ENCODE assay signal across 19 cellular contexts in genomic region chr5:99000221-99000620, GRCh38.
DNase-seq lines count a peak whose midpoint lies in the region; ATAC-seq, FAIRE-seq and TF ChIP-seq lines count a peak whose summit lies in the region.
"Had no signal": no experiment of that assay in that cellular context is flagged by ENCODE, and none has a peak within 500 bp of the region (broad histone marks: within the 10 kb centered on the region; RNA-seq: fewer than 3 reads in every experiment).

No MANE protein-coding gene starts in this region.

- H3K4ac ChIP-seq in trophoblast cell (ENCODE audit: low read depth, low read length), result no peak overlapping the region

- 45% methylated on average over 3 of the region's 3 CpGs for WGBS in K562 (ENCODE audit: insufficient coverage, low coverage, missing lambda C conversion rate)
- no CpG with 5 or more reads among the region's 3 CpGs for WGBS in trophoblast cell (ENCODE audit: extremely low coverage, insufficient coverage, insufficient read length)

- H2AFZ ChIP-seq in K562 (ENCODE audit: low read depth, low read length) (peak overlapping the region; percentile 5; the same call in 1 of the 2 replicates), trophoblast cell (ENCODE audit: insufficient read depth, low read length, poor library complexity) (no peak overlapping the region)
- H2AFZ ChIP-seq: GM23338 had no signal

- H4K12ac ChIP-seq in trophoblast cell (ENCODE audit: low read depth, low read length), result no peak overlapping the region

- no peak overlapping the region for H3K27ac ChIP-seq in K562 (ENCODE audit: extremely low read depth, low read depth, low read length)
- no peak overlapping the region for H3K27ac ChIP-seq in trophoblast cell (ENCODE audit: low read depth, low read length)
- H3K27ac ChIP-seq: A549 had no signal

- no peak overlapping the region for H2BK120ac ChIP-seq in trophoblast cell (ENCODE audit: insufficient read depth, low read length, poor library complexity)

- H3K79me2 ChIP-seq in K562 (ENCODE audit: control insufficient read depth, insufficient read depth, low read length) (no peaks in the 10 kb centered on the region), trophoblast cell (ENCODE audit: control insufficient read depth, insufficient read depth, low read length, poor library complexity) (no peaks in the 10 kb centered on the region)

- no peaks in the 10 kb centered on the region for H3K9me1 ChIP-seq in K562 (ENCODE audit: control insufficient read depth, insufficient read depth, low read length)

- ATAC-seq in K562 (no peak), GM21390 (IDR thresholded peaks at IDR 0.05; ENCODE audit: unreplicated experiment) (no peak)
- ATAC-seq: A549, GM23338 had no signal

- peak; percentile 38 for FAIRE-seq in GM18507 (lab: Jason Lieb, UNC)
- peak; percentile 6 for FAIRE-seq in K562 (lab: Jason Lieb, UNC)
- FAIRE-seq: A549, GM12891 had no signal

- H3K36me3 Mint-ChIP-seq in activated T-helper 1 cell treated with anti-CD3 and anti-CD28 coated beads, Interleukin-12 subunit alpha, Interleukin-12 subunit beta, Interleukin-2, Interleukin-4 antibody, amounts not matched to agents 30 ng/mL and 10 ng/mL and 1 ng/mL, durations not matched to agents 14 hours and 24 hours and 36 hours (ENCODE audit: low read depth), result no peaks in the 10 kb centered on the region
- H3K36me3 Mint-ChIP-seq: CD4-positive, alpha-beta memory T cell had no signal

- H3K9me3 ChIP-seq in K562 (replicated peaks; ENCODE audit: control insufficient read depth, insufficient read depth, low read depth, low read length) (no peaks in the 10 kb centered on the region), trophoblast cell (ENCODE audit: insufficient read depth, low read depth, low read length) (no peaks in the 10 kb centered on the region)
- H3K9me3 ChIP-seq: A549, Caco-2 had no signal

- TF ChIP-seq POLR2A in K562 (conservative IDR thresholded peaks at IDR 0.05), result no peak

- no peaks in the 10 kb centered on the region for H4K20me1 ChIP-seq in K562 (replicated peaks; ENCODE audit: control insufficient read depth, insufficient read depth, low read length)

- H2AK5ac ChIP-seq in trophoblast cell (ENCODE audit: low read length), result no peak overlapping the region

- H3K9me3 Mint-ChIP-seq in activated T-helper 1 cell treated with anti-CD3 and anti-CD28 coated beads, Interleukin-12 subunit alpha, Interleukin-12 subunit beta, Interleukin-2, Interleukin-4 antibody, amounts not matched to agents 30 ng/mL and 10 ng/mL and 1 ng/mL, durations not matched to agents 14 hours and 24 hours and 36 hours, result no peaks in the 10 kb centered on the region
- H3K9me3 Mint-ChIP-seq: CD4-positive, alpha-beta memory T cell; GM23338 had no signal

- H3K27ac Mint-ChIP-seq in activated T-helper 1 cell treated with anti-CD3 and anti-CD28 coated beads, Interleukin-12 subunit alpha, Interleukin-12 subunit beta, Interleukin-2, Interleukin-4 antibody, amounts not matched to agents 30 ng/mL and 10 ng/mL and 1 ng/mL, durations not matched to agents 14 hours and 24 hours and 36 hours, result no peak overlapping the region
- H3K27ac Mint-ChIP-seq: CD4-positive, alpha-beta memory T cell; GM23338 had no signal

- H3K4me1 ChIP-seq in K562 (replicated peaks in 1 of 2; ENCODE audit: control insufficient read depth in 2 of 2, insufficient read depth in 2 of 2, low read length in 2 of 2) (no peaks in the 10 kb centered on the region), trophoblast cell (ENCODE audit: control insufficient read depth in 1 of 2, insufficient read depth in 2 of 2, low read length in 2 of 2) (no peaks in the 10 kb centered on the region)
- H3K4me1 ChIP-seq: A549 had no signal

- no peak for TF ChIP-seq EP300 in K562 (IDR thresholded peaks at IDR 0.05; ENCODE audit: low read length)

- CTCF ChIA-PET in K562 (lab: Yijun Ruan, JAX; ENCODE audit: low intra/inter-chr PET ratio), result interaction anchor here (0.7 kb wide), 1 partner anchor 1134 kb away, joined by 4 read pairs; no protein-coding TSS in a partner anchor

- H3K4me3 Mint-ChIP-seq in activated T-helper 1 cell treated with anti-CD3 and anti-CD28 coated beads, Interleukin-12 subunit alpha, Interleukin-12 subunit beta, Interleukin-2, Interleukin-4 antibody, amounts not matched to agents 30 ng/mL and 10 ng/mL and 1 ng/mL, durations not matched to agents 14 hours and 24 hours and 36 hours, result no peak overlapping the region
- H3K4me3 Mint-ChIP-seq: CD4-positive, alpha-beta memory T cell; GM23338 had no signal

- no peak overlapping the region for H3K14ac ChIP-seq in trophoblast cell (ENCODE audit: low read length)

- peaks cover 6% of the 10 kb centered on the region for H3K27me3 Mint-ChIP-seq in activated T-helper 1 cell treated with anti-CD3 and anti-CD28 coated beads, Interleukin-12 subunit alpha, Interleukin-12 subunit beta, Interleukin-2, Interleukin-4 antibody, amounts not matched to agents 30 ng/mL and 10 ng/mL and 1 ng/mL, durations not matched to agents 14 hours and 24 hours and 36 hours (ENCODE audit: insufficient read depth)
- H3K27me3 Mint-ChIP-seq: CD4-positive, alpha-beta memory T cell had no signal

- H3K9ac ChIP-seq in K562 (ENCODE audit: insufficient read depth in 1 of 2, low read depth in 2 of 2, low read length in 2 of 2), result no peak overlapping the region
- no peak overlapping the region for H3K9ac ChIP-seq in trophoblast cell (ENCODE audit: low read length)

- intact Hi-C loops in K562 (cut with micrococcal nuclease), result no loop called here
- intact Hi-C loops in activated T-helper 1 cell treated with anti-CD3 and anti-CD28 coated beads, Interleukin-12 subunit alpha, Interleukin-12 subunit beta, Interleukin-2, Interleukin-4 antibody, amounts not matched to agents 30 ng/mL and 10 ng/mL and 1 ng/mL, durations not matched to agents 14 hours and 24 hours and 36 hours (cut with micrococcal nuclease), result no loop called here

- no peak overlapping the region for H3K23ac ChIP-seq in trophoblast cell (ENCODE audit: low read length)

- H4K91ac ChIP-seq in trophoblast cell (ENCODE audit: low read depth, low read length), result no peak overlapping the region

- H3K36me3 ChIP-seq in K562 (ENCODE audit: control insufficient read depth, insufficient read depth, low read length) (no peaks in the 10 kb centered on the region), trophoblast cell (ENCODE audit: control insufficient read depth in 1 of 2, insufficient read depth in 2 of 2, low read length in 2 of 2) (no peaks in the 10 kb centered on the region)

- H3K4me1 Mint-ChIP-seq in activated T-helper 1 cell treated with anti-CD3 and anti-CD28 coated beads, Interleukin-12 subunit alpha, Interleukin-12 subunit beta, Interleukin-2, Interleukin-4 antibody, amounts not matched to agents 30 ng/mL and 10 ng/mL and 1 ng/mL, durations not matched to agents 14 hours and 24 hours and 36 hours (ENCODE audit: low read depth), result peaks cover 17% of the 10 kb centered on the region

- no peak overlapping the region for H3K18ac ChIP-seq in trophoblast cell (ENCODE audit: low read length)

- H2BK12ac ChIP-seq in trophoblast cell (ENCODE audit: low read length), result no peak overlapping the region

- H2BK5ac ChIP-seq in trophoblast cell (ENCODE audit: low read depth, low read length, poor library complexity), result no peak overlapping the region

- BruUV-seq in K562 (replicated peaks; lab: Mats Ljungman, UMichigan), result no TSS peak

- TF ChIP-seq RAD21 in K562 (CRISPR knock-in tag; conservative IDR thresholded peaks at IDR 0.05 in 1 of 2, IDR thresholded peaks at IDR 0.05 in 1 of 2), result no peak

- no peak for DNase-seq in GM18507 (ENCODE audit: extremely low spot score, insufficient read length, low read depth)
- no peak for DNase-seq in K562 (ENCODE audit: extremely low read depth in 1 of 4, low spot score in 3 of 4)
- peak; percentile 69 to 95 for DNase-seq in trophoblast cell
- DNase-seq in NCI-H1048 (lab: John Stamatoyannopoulos, UW), result no peak
- DNase-seq in GM19240 (ENCODE audit: insufficient read length, low spot score), result no peak
- DNase-seq in activated T-helper 1 cell treated with anti-CD3 and anti-CD28 coated beads, Interleukin-12 subunit alpha, Interleukin-12 subunit beta, Interleukin-2, Interleukin-4 antibody, amounts not matched to agents 30 ng/mL and 10 ng/mL and 1 ng/mL, durations not matched to agents 14 hours and 24 hours and 36 hours (ENCODE audit: low spot score), result no peak
- DNase-seq: 8988T; ACHN; C1 segment of cervical spinal cord; Caco-2; CD4-positive, alpha-beta memory T cell; DMS 273 treated with DMSO at 0.1 percent for 48 hours; DMS79; GDM1; H7 had no signal

- POLR2A ChIA-PET in K562 (lab: Yijun Ruan, JAX), result no interaction called here

- peaks cover 2% of the 10 kb centered on the region for H3K79me1 ChIP-seq in trophoblast cell (ENCODE audit: low read length)

- H3K4me2 ChIP-seq in K562 (ENCODE audit: insufficient read depth, low read length) (no peak overlapping the region), trophoblast cell (ENCODE audit: low read length) (no peak overlapping the region)
- H3K4me2 ChIP-seq: A549, GM23338 had no signal

- H3K4me3 ChIP-seq in K562 (no peak overlapping the region), trophoblast cell (ENCODE audit: low read depth, low read length) (no peak overlapping the region)
- H3K4me3 ChIP-seq: A549, GM23338 had no signal

- no peak for TF ChIP-seq CTCF in K562 (IDR thresholded peaks at IDR 0.05 in 2 of 3, conservative IDR thresholded peaks at IDR 0.05 in 1 of 3; ENCODE audit: insufficient read depth in 2 of 3, low read depth in 1 of 3, low read length in 3 of 3)

- in situ Hi-C loops in K562 (cut with MboI), result no loop called here

- H3K27me3 ChIP-seq in K562 (ENCODE audit: control insufficient read depth in 2 of 2, insufficient read depth in 2 of 2, low read length in 2 of 2) (no peaks in the 10 kb centered on the region), trophoblast cell (ENCODE audit: insufficient read depth, low read length) (no peaks in the 10 kb centered on the region)

- H4K8ac ChIP-seq in trophoblast cell (ENCODE audit: low read depth, low read length), result no peak overlapping the region

TF ChIP-seq in K562, 482 proteins besides CTCF, POLR2A, EP300 and RAD21 (continues in another document):
- TF ChIP-seq MEF2D (tag; conservative IDR thresholded peaks at IDR 0.05; ENCODE audit: low read depth) (no peak), TCFL5 (CRISPR knock-in tag; conservative IDR thresholded peaks at IDR 0.05) (no peak), DDX20 (tag; IDR thresholded peaks at IDR 0.05; ENCODE audit: low read depth) (no peak)
- TF ChIP-seq, protein P1, sequence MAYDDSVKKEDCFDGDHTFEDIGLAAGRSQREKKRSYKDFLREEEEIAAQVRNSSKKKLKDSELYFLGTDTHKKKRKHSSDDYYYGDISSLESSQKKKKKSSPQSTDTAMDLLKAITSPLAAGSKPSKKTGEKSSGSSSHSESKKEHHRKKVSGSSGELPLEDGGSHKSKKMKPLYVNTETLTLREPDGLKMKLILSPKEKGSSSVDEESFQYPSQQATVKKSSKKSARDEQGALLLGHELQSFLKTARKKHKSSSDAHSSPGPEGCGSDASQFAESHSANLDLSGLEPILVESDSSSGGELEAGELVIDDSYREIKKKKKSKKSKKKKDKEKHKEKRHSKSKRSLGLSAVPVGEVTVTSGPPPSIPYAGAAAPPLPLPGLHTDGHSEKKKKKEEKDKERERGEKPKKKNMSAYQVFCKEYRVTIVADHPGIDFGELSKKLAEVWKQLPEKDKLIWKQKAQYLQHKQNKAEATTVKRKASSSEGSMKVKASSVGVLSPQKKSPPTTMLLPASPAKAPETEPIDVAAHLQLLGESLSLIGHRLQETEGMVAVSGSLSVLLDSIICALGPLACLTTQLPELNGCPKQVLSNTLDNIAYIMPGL (CRISPR knock-in tag; IDR thresholded peaks at IDR 0.05), result no peak

Comparison
In these comparisons a context has a peak if more than half of its experiments do, and no peak if none do; other contexts are left out.
1. DNase-seq: peak in trophoblast cell (2 of 2); none in GM18507 (single experiment), K562 (0 of 4), NCI-H1048 (single experiment), GM19240 (single experiment) and activated T-helper 1 cell treated with anti-CD3 and anti-CD28 coated beads, Interleukin-12 subunit alpha, Interleukin-12 subunit beta, Interleukin-2, Interleukin-4 antibody, amounts not matched to agents 30 ng/mL and 10 ng/mL and 1 ng/mL, durations not matched to agents 14 hours and 24 hours and 36 hours (single experiment).